In the genomic region with DNA sequence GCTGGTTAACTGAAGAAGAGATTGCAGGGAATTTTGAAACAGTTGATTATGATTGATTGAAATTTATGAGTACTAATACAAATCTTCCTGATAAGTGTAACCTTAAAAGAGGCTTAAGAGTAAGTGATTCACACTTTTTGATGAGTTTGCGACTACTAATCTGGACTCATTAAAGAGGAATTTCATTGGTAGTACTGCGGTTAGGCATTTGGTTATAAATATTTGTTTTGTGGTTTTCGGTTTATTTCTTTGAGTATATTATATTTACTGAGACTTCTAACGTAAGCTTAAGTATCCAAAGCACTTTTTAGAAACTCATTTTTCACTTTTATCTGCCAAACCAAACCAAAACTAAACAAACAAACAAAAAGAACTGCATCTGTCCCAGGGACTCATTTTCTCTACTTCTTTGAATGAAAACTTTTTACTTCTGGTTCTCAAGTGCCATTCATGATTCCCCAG, we compare ENCODE assay signal across 20 cellular contexts. TPM values are rescaled to one million over a fixed set of nuclear protein-coding genes. Genes with fewer than 3 reads are reported as not detected.
DNase-seq lines count a peak whose midpoint lies in the region; ATAC-seq and TF ChIP-seq lines count a peak whose summit lies in the region.
"Had no signal": no experiment of that assay in that cellular context is flagged by ENCODE, and none has a peak within 500 bp of the region (broad histone marks: within the 10 kb centered on the region; RNA-seq: fewer than 3 reads in every experiment).

No MANE protein-coding gene starts in this region.

- ATAC-seq in GM18502 (IDR thresholded peaks at IDR 0.05; ENCODE audit: poor library complexity, unreplicated experiment): no peak
- ATAC-seq in stimulated activated naive CD8-positive, alpha-beta T cell treated with anti-CD3 and anti-CD28 coated beads, Interleukin-15, amount 100 ng/mL, for 72 hours: no peak
- no peak for ATAC-seq in SK-N-SH treated with all-trans-retinoic acid at 6 μM for 48 hours
- ATAC-seq: gastroesophageal sphincter, left lobe of liver, right cardiac atrium had no signal

- TF ChIP-seq CTCF in nephron (IDR thresholded peaks at IDR 0.05; ENCODE audit: unreplicated experiment in 3 of 3): no peak

- peaks cover 57% of the 10 kb centered on the region for H3K4me1 Mint-ChIP-seq in nephron
- H3K4me1 Mint-ChIP-seq in stimulated activated naive CD8-positive, alpha-beta T cell treated with anti-CD3 and anti-CD28 coated beads, Interleukin-15, amount 100 ng/mL, for 72 hours: no peaks in the 10 kb centered on the region
- H3K4me1 Mint-ChIP-seq: CD4-positive, CD25-positive, alpha-beta regulatory T cell had no signal

- no peaks in the 10 kb centered on the region for H3K9me3 Mint-ChIP-seq in nephron
- no peaks in the 10 kb centered on the region for H3K9me3 Mint-ChIP-seq in stimulated activated naive CD8-positive, alpha-beta T cell treated with anti-CD3 and anti-CD28 coated beads, Interleukin-15, amount 100 ng/mL, for 72 hours

- H3K4me3 Mint-ChIP-seq in nephron: no peak overlapping the region
- H3K4me3 Mint-ChIP-seq in stimulated activated naive CD8-positive, alpha-beta T cell treated with anti-CD3 and anti-CD28 coated beads, Interleukin-15, amount 100 ng/mL, for 72 hours: no peak overlapping the region
- H3K4me3 Mint-ChIP-seq: CD4-positive, CD25-positive, alpha-beta regulatory T cell had no signal

- DNase-seq in DMS79 treated with DMSO at 0.1 percent for 48 hours (lab: John Stamatoyannopoulos, UW) (peak; percentile 67), HT-29 (ENCODE audit: low spot score) (peak; percentile 15), astrocyte of the hippocampus (ENCODE audit: low read depth, low spot score) (peak; percentile 49), GM19238 (ENCODE audit: insufficient read length, low spot score) (no peak)
- no peak for DNase-seq in stimulated activated naive CD8-positive, alpha-beta T cell treated with anti-CD3 and anti-CD28 coated beads, Interleukin-15, amount 100 ng/mL, for 72 hours
- DNase-seq: activated CD4-positive, alpha-beta T cell treated with anti-CD3 and anti-CD28 coated beads, Interleukin-2, amount 50 U/mL, for 1 hour; aorta; CD4-positive, CD25-positive, alpha-beta regulatory T cell; NCI-H1436 treated with DMSO at 0.1 percent for 48 hours; NCI-H2227 treated with DMSO at 0.1 percent for 48 hours; NK-92 treated with Interleukin-12 subunit alpha and Interleukin-12 subunit beta, amount 100 ng/mL, for 24 hours; right cardiac atrium; stimulated activated naive CD4-positive, alpha-beta T cell; SW 1271; transverse colon had no signal

- H3K27me3 Mint-ChIP-seq in nephron (ENCODE audit: low read depth): no peaks in the 10 kb centered on the region
- H3K27me3 Mint-ChIP-seq in stimulated activated naive CD8-positive, alpha-beta T cell treated with anti-CD3 and anti-CD28 coated beads, Interleukin-15, amount 100 ng/mL, for 72 hours: no peaks in the 10 kb centered on the region
- H3K27me3 Mint-ChIP-seq: CD4-positive, CD25-positive, alpha-beta regulatory T cell had no signal

- peaks cover 26% of the 10 kb centered on the region for H3K36me3 Mint-ChIP-seq in nephron (ENCODE audit: low read depth)
- H3K36me3 Mint-ChIP-seq: CD4-positive, CD25-positive, alpha-beta regulatory T cell had no signal

- H3K27ac Mint-ChIP-seq in nephron: peak overlapping the region in 2 of 3 experiments; percentile 49 to 84
- H3K27ac Mint-ChIP-seq in stimulated activated naive CD8-positive, alpha-beta T cell treated with anti-CD3 and anti-CD28 coated beads, Interleukin-15, amount 100 ng/mL, for 72 hours: no peak overlapping the region

TF ChIP-seq in SK-N-SH treated with all-trans-retinoic acid at 6 μM for 48 hours, 23 proteins besides CTCF, POLR2A, EP300 and RAD21:
- TF ChIP-seq, protein P1, sequence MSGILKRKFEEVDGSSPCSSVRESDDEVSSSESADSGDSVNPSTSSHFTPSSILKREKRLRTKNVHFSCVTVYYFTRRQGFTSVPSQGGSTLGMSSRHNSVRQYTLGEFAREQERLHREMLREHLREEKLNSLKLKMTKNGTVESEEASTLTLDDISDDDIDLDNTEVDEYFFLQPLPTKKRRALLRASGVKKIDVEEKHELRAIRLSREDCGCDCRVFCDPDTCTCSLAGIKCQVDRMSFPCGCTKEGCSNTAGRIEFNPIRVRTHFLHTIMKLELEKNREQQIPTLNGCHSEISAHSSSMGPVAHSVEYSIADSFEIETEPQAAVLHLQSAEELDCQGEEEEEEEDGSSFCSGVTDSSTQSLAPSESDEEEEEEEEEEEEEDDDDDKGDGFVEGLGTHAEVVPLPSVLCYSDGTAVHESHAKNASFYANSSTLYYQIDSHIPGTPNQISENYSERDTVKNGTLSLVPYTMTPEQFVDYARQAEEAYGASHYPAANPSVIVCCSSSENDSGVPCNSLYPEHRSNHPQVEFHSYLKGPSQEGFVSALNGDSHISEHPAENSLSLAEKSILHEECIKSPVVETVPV (CRISPR knock-in tag; IDR thresholded peaks at IDR 0.05): no peak
- TF ChIP-seq PPARA (CRISPR knock-in tag; IDR thresholded peaks at IDR 0.05; ENCODE audit: borderline replicate concordance) (no peak), ZNF70 (CRISPR knock-in tag; IDR thresholded peaks at IDR 0.05) (no peak), TSHZ2 (CRISPR knock-in tag; IDR thresholded peaks at IDR 0.05) (no peak), ZNF565 (CRISPR knock-in tag; conservative IDR thresholded peaks at IDR 0.05; ENCODE audit: low read depth) (no peak), ZFP3 (CRISPR knock-in tag; IDR thresholded peaks at IDR 0.05) (no peak), BACH2 (CRISPR knock-in tag; IDR thresholded peaks at IDR 0.05; ENCODE audit: borderline replicate concordance) (no peak), ARNTL (CRISPR knock-in tag; IDR thresholded peaks at IDR 0.05; ENCODE audit: borderline replicate concordance, low read depth) (no peak), RARB (CRISPR knock-in tag; IDR thresholded peaks at IDR 0.05) (no peak), ZFP30 (CRISPR knock-in tag; IDR thresholded peaks at IDR 0.05) (no peak), SNAI2 (CRISPR knock-in tag; IDR thresholded peaks at IDR 0.05) (no peak), OSR1 (CRISPR knock-in tag; IDR thresholded peaks at IDR 0.05) (no peak), POU6F1 (CRISPR knock-in tag; IDR thresholded peaks at IDR 0.05; ENCODE audit: borderline replicate concordance, low read depth) (no peak), ESRRG (CRISPR knock-in tag; IDR thresholded peaks at IDR 0.05) (no peak), ISL1 (CRISPR knock-in tag; IDR thresholded peaks at IDR 0.05) (no peak), TOX (CRISPR knock-in tag; IDR thresholded peaks at IDR 0.05; ENCODE audit: borderline replicate concordance) (no peak), GLIS3 (CRISPR knock-in tag; IDR thresholded peaks at IDR 0.05) (no peak), CSDC2 (CRISPR knock-in tag; IDR thresholded peaks at IDR 0.05) (no peak)
- TF ChIP-seq, protein P2, sequence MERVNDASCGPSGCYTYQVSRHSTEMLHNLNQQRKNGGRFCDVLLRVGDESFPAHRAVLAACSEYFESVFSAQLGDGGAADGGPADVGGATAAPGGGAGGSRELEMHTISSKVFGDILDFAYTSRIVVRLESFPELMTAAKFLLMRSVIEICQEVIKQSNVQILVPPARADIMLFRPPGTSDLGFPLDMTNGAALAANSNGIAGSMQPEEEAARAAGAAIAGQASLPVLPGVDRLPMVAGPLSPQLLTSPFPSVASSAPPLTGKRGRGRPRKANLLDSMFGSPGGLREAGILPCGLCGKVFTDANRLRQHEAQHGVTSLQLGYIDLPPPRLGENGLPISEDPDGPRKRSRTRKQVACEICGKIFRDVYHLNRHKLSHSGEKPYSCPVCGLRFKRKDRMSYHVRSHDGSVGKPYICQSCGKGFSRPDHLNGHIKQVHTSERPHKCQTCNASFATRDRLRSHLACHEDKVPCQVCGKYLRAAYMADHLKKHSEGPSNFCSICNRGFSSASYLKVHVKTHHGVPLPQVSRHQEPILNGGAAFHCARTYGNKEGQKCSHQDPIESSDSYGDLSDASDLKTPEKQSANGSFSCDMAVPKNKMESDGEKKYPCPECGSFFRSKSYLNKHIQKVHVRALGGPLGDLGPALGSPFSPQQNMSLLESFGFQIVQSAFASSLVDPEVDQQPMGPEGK (CRISPR knock-in tag; IDR thresholded peaks at IDR 0.05; ENCODE audit: borderline replicate concordance): no peak

RNA-seq across cellular contexts. Expression of gene SLIT2, which starts 20.7 kb away (rescaled TPM):
- total RNA-seq in HT-29 (2014; rRNA removed; shearing (Covaris generic)): not detected in 2 replicates
- total RNA-seq: CD4-positive, CD25-positive, alpha-beta regulatory T cell had no signal

Comparison
In these comparisons a context has a peak if more than half of its experiments do, and no peak if none do; other contexts are left out.
1. DNase-seq: peak in DMS79 treated with DMSO at 0.1 percent for 48 hours (single experiment), HT-29 (single experiment) and astrocyte of the hippocampus (single experiment); none in stimulated activated naive CD8-positive, alpha-beta T cell treated with anti-CD3 and anti-CD28 coated beads, Interleukin-15, amount 100 ng/mL, for 72 hours (0 of 2) and GM19238 (single experiment).
2. H3K27ac Mint-ChIP-seq: peak in nephron (2 of 3); none in stimulated activated naive CD8-positive, alpha-beta T cell treated with anti-CD3 and anti-CD28 coated beads, Interleukin-15, amount 100 ng/mL, for 72 hours (0 of 2).